Comparison of ENCODE assay signal across 15 cellular contexts in the genomic region with DNA sequence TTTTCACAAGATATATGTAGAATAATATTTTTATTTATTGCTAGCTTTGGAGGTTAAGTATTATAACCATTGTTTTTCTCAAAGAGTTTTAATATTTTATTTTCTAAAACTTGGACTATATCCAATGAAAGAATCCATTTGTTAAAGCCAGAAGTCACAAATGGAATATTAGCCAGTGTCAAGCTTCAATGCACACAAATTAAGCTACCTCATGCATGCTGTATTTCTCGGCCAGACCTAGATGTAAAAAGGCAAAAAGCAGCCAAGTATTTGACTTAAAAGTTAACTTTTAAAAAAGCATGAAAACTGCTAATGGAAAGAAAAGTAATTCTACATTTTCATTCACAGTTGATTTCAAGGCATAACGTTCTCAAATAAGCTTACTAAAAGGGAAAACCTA.
DNase-seq lines count a peak whose midpoint lies in the region; ATAC-seq and TF ChIP-seq lines count a peak whose summit lies in the region.
"Had no signal": no experiment of that assay in that cellular context is flagged by ENCODE, and none has a peak within 500 bp of the region (broad histone marks: within the 10 kb centered on the region; RNA-seq: fewer than 3 reads in every experiment).

No MANE protein-coding gene starts in this region.

- 52 to 62% methylated on average over 2 of the region's 2 CpGs for WGBS in tibial nerve, 2 donors

- TF ChIP-seq EP300 in tibial nerve (IDR thresholded peaks at IDR 0.05): no peak

- H3K9me3 ChIP-seq in tibial nerve: no peaks in the 10 kb centered on the region
- H3K9me3 ChIP-seq: body of pancreas had no signal

- peak; percentile 31 for DNase-seq in NCI-H69 (lab: John Stamatoyannopoulos, UW)
- no peak for DNase-seq in activated gamma-delta T cell treated with Interleukin-2 at 50 U/mL for 16 hours
- no peak for DNase-seq in NCI-H2029 (lab: John Stamatoyannopoulos, UW)
- no peak for DNase-seq in tibial nerve (ENCODE audit: low spot score in 2 of 2)
- DNase-seq in ACHN: no peak
- DNase-seq: activated CD4-positive, alpha-beta T cell treated with anti-CD3 and anti-CD28 coated beads for 4 hours; body of pancreas; effector memory CD4-positive, alpha-beta T cell; NCI-H2029 treated with DMSO at 0.1 percent for 48 hours; SW 1271 had no signal

- in situ Hi-C loops in ACHN (cut with HindIII; ENCODE audit: low pct_ligation_motif_present, low pct_unique_long_range_greater_than_20kb, low sequenced_read_pairs): no loop called here

- H3K4me1 ChIP-seq in tibial nerve: no peaks in the 10 kb centered on the region
- H3K4me1 ChIP-seq: body of pancreas had no signal

- H3K4me3 ChIP-seq in tibial nerve: no peak overlapping the region
- H3K4me3 ChIP-seq: body of pancreas, smooth muscle cell had no signal

- TF ChIP-seq CTCF in tibial nerve (IDR thresholded peaks at IDR 0.05): no peak

- ATAC-seq in GM18499 (IDR thresholded peaks at IDR 0.05; ENCODE audit: insufficient read depth, unreplicated experiment): peak; percentile 3
- ATAC-seq in GM21423 (IDR thresholded peaks at IDR 0.05; ENCODE audit: unreplicated experiment): peak; percentile 18
- peak; percentile 10 for ATAC-seq in HG03045 (IDR thresholded peaks at IDR 0.05; ENCODE audit: unreplicated experiment)
- ATAC-seq: activated T-helper 17 cell treated with anti-CD3 and anti-CD28 coated beads, Interleukin-2, amount 50 U/mL, for 72 hours; body of pancreas had no signal

- no peaks in the 10 kb centered on the region for H3K36me3 ChIP-seq in tibial nerve

- no peaks in the 10 kb centered on the region for H3K27me3 ChIP-seq in tibial nerve
- H3K27me3 ChIP-seq: body of pancreas had no signal

- H3K27ac ChIP-seq in tibial nerve: no peak overlapping the region
- H3K27ac ChIP-seq: body of pancreas had no signal

- TF ChIP-seq POLR2A in tibial nerve (IDR thresholded peaks at IDR 0.05): no peak
